ENCODE assay signal across 15 cellular contexts in the genomic region with DNA sequence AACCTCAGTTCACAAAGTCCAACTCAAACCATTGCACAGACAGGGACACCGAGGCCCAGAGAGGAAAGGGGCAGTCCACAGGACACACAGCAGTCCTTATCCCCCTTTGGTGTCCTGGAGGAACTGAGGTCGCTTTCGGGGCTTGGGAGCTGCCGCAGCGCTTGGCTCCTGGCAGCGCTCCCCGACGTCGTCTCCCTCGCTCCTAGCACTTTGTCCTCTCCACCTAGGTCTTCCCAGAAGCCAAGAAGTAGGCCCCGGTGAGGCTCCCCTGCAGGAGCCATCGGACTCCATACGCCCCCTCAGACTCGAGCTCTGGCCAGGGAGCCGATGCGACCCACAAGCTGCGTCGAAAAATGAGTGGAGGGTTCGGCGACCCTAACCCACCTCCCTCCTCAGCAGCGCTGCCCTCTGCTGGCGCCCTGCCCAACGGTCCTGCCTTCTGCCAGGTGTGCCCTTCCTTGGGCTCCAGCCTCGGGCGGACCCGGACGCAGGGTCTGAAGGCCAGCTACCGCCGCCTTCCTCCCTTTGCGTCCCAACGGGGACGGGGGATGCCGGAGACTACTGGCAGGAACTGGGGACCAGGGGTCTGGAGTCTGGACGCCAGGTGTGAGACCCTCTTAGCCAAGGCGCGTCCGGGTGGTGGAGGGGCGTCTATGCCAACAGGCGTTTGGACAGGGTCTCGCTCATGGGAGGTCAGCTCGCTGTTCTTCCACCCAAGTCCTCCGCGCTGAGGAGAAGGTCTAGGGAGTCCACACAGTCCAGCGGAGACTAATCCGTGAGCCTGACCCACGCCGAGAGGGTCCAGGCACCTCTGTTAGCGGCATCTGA. TPM values are rescaled to one million over a fixed set of nuclear protein-coding genes. Genes with fewer than 3 reads are reported as not detected.
DNase-seq lines count a peak whose midpoint lies in the region; TF ChIP-seq lines count a peak whose summit lies in the region.
"Had no signal": no experiment of that assay in that cellular context is flagged by ENCODE, and none has a peak within 500 bp of the region (broad histone marks: within the 10 kb centered on the region; RNA-seq: fewer than 3 reads in every experiment).

No MANE protein-coding gene starts in this region.

- peaks cover 42% of the 10 kb centered on the region for H3K4me1 ChIP-seq in neuron (ENCODE audit: insufficient read depth, low read length)

- peaks cover 38% of the 10 kb centered on the region for H3K4me1 Mint-ChIP-seq in brain

- DNase-seq in NCI-H2227 (lab: John Stamatoyannopoulos, UW; ENCODE audit: unreplicated experiment) (peak; percentile 8), NCI-H2227 treated with DMSO at 0.1 percent for 48 hours (lab: John Stamatoyannopoulos, UW) (no peak), globus pallidus (ENCODE audit: low spot score) (no peak), RKO (ENCODE audit: low spot score) (no peak)
- no peak for DNase-seq in central memory CD4-positive, alpha-beta T cell
- DNase-seq: dorsolateral prefrontal cortex; heart right ventricle; NCI-H1694; PC-9; stimulated activated CD8-positive, alpha-beta memory T cell treated with anti-CD3 and anti-CD28 coated beads, Interleukin-4, amount 100 ng/mL, for 48 hours had no signal

- no peak for TF ChIP-seq RAD21 in Ishikawa (IDR thresholded peaks at IDR 0.05; ENCODE audit: low read depth)

- H2AFZ ChIP-seq in neuron (ENCODE audit: low read depth, low read length) = no peak overlapping the region
- H2AFZ ChIP-seq: PC-9 had no signal

- peaks cover 2% of the 10 kb centered on the region for H3K9me3 ChIP-seq in neuron (ENCODE audit: low read length)
- H3K9me3 ChIP-seq: A549, heart right ventricle had no signal

- H3K9me3 Mint-ChIP-seq in brain = peaks cover 0 to 9% (median 2%) of the 10 kb centered on the region in 5 experiments
- H3K9me3 Mint-ChIP-seq: activated naive CD8-positive, alpha-beta T cell treated with anti-CD3 and anti-CD28 coated beads, Interleukin-2, amount 10 ng/mL, durations not matched to agents 7 days and 5 days had no signal

- no peak for TF ChIP-seq EP300 in Ishikawa (IDR thresholded peaks at IDR 0.05; ENCODE audit: borderline replicate concordance)

- no peaks in the 10 kb centered on the region for H3K36me3 ChIP-seq in neuron (ENCODE audit: insufficient read depth, low read length)
- H3K36me3 ChIP-seq: heart right ventricle had no signal

- peaks cover 78% of the 10 kb centered on the region for H3K27me3 ChIP-seq in neuron (ENCODE audit: insufficient read depth, low read length)

- no peak overlapping the region for H3K27ac Mint-ChIP-seq in brain

- H3K4me3 ChIP-seq in neuron (ENCODE audit: low read length) = peak overlapping the region; percentile 56
- H3K4me3 ChIP-seq: PC-9 had no signal

- H3K4me3 Mint-ChIP-seq in brain = peak overlapping the region; percentile 73 to 82 (median 76)

- H3K27me3 Mint-ChIP-seq in brain = peaks cover 99% of the 10 kb centered on the region

- H3K36me3 Mint-ChIP-seq in brain = no peaks in the 10 kb centered on the region
- H3K36me3 Mint-ChIP-seq: activated naive CD8-positive, alpha-beta T cell treated with anti-CD3 and anti-CD28 coated beads, Interleukin-2, amount 10 ng/mL, durations not matched to agents 7 days and 5 days had no signal

- peak in 1 of 2 experiments; percentile 28 for TF ChIP-seq CTCF in brain (conservative IDR thresholded peaks at IDR 0.05)

TF ChIP-seq in Ishikawa, 13 proteins besides CTCF, POLR2A, EP300 and RAD21:
- TF ChIP-seq CREB1 (IDR thresholded peaks at IDR 0.05; ENCODE audit: low read depth) = no peak
- TF ChIP-seq ZBTB7A (IDR thresholded peaks at IDR 0.05; ENCODE audit: low read depth) = peak; percentile 30; the same call in 1 of the 2 replicates

RNA-seq across cellular contexts. Expression of a gene that starts 2.1 kb away (rescaled TPM):
- polyA plus RNA-seq in brain (ENCODE audit: insufficient read depth, low read depth, low replicate concordance) = 0.17 TPM

RNA-seq across cellular contexts. Expression of a gene that starts 31.3 kb away (rescaled TPM):
- 33.7 TPM for polyA plus RNA-seq in brain (ENCODE audit: insufficient read depth, low read depth, low replicate concordance)
